Comparison of ENCODE assay signal across 28 cellular contexts in genomic region chr16:23214796-23215195, GRCh38. TPM values are rescaled to one million over a fixed set of nuclear protein-coding genes. Genes with fewer than 3 reads are reported as not detected.
"Had no signal": no experiment of that assay in that cellular context is flagged by ENCODE, and none has a peak within 500 bp of the region (broad histone marks: within the 10 kb centered on the region; RNA-seq: fewer than 3 reads in every experiment).

No MANE protein-coding gene starts in this region.

- H3K4me1 Mint-ChIP-seq: endodermal cell; mesothelial cell of epicardium; naive thymus-derived CD8-positive, alpha-beta T cell had no signal

- H3K4me3 ChIP-seq: colonic mucosa, esophagus squamous epithelium, gastrocnemius medialis, heart left ventricle, hepatocyte, left lung, lower lobe of right lung, mucosa of descending colon had no signal

- H3K36me3 Mint-ChIP-seq: mesothelial cell of epicardium; naive B cell; naive thymus-derived CD8-positive, alpha-beta T cell had no signal

- H3K27me3 ChIP-seq: colonic mucosa, esophagus squamous epithelium, gastrocnemius medialis, left lung had no signal

- H3K36me3 ChIP-seq: colonic mucosa, gastrocnemius medialis, heart left ventricle had no signal

- H3K4me3 Mint-ChIP-seq: dendritic cell treated with granulocyte-macrophage colony-stimulating factor and Interleukin-4, amounts not matched to agents 40 ng/mL and 50 ng/mL, for 4 days; effector memory CD8-positive, alpha-beta T cell; endodermal cell; mesothelial cell of epicardium; naive B cell; naive thymus-derived CD8-positive, alpha-beta T cell had no signal

- H3K27ac ChIP-seq: colonic mucosa, epithelial cell of prostate, esophagus squamous epithelium, gastrocnemius medialis, heart left ventricle, hepatocyte, left lung, lower lobe of right lung had no signal

- H3K4me2 ChIP-seq: hepatocyte had no signal

- H3K4me1 ChIP-seq: colonic mucosa, esophagus squamous epithelium, gastrocnemius medialis, heart left ventricle, left lung, lower lobe of right lung had no signal

- H3K27ac Mint-ChIP-seq: dendritic cell treated with granulocyte-macrophage colony-stimulating factor and Interleukin-4, amounts not matched to agents 40 ng/mL and 50 ng/mL, for 4 days; effector memory CD8-positive, alpha-beta T cell; endodermal cell; mesothelial cell of epicardium; naive thymus-derived CD8-positive, alpha-beta T cell had no signal

- H3K79me2 ChIP-seq: hepatocyte had no signal

- H2AFZ ChIP-seq: hepatocyte had no signal

- DNase-seq: colonic mucosa; cortex of kidney; effector CD8-positive, alpha-beta T cell; effector memory CD8-positive, alpha-beta T cell; endodermal cell; erythroblast; esophagus squamous epithelium; foreskin fibroblast; foreskin melanocyte; gastrocnemius medialis; heart left ventricle; hypothalamus; left cardiac atrium; left lung; left ventricle myocardium superior; lower lobe of right lung; mesenchymal stem cell; mucosa of descending colon; naive B cell; naive thymus-derived CD8-positive, alpha-beta T cell had no signal

- ATAC-seq: effector memory CD8-positive, alpha-beta T cell; esophagus mucosa; gastrocnemius medialis; heart left ventricle; left cardiac atrium; left lung; left ventricle myocardium superior; lower lobe of right lung; mucosa of descending colon; naive thymus-derived CD8-positive, alpha-beta T cell had no signal

- H3K9me3 ChIP-seq: colonic mucosa, esophagus squamous epithelium, gastrocnemius medialis, heart left ventricle, left lung, lower lobe of right lung, mucosa of descending colon had no signal

- H3K9me3 Mint-ChIP-seq: dendritic cell treated with granulocyte-macrophage colony-stimulating factor and Interleukin-4, amounts not matched to agents 40 ng/mL and 50 ng/mL, for 4 days; effector memory CD8-positive, alpha-beta T cell; endodermal cell; mesothelial cell of epicardium; naive thymus-derived CD8-positive, alpha-beta T cell had no signal

RNA-seq across cellular contexts. Expression of gene SCNN1G, which starts 32.3 kb away (rescaled TPM):
- total RNA-seq: kidney epithelial cell; mesenteric fat pad; mesothelial cell of epicardium; myocyte; naive thymus-derived CD8-positive, alpha-beta T cell had no signal
- polyA plus RNA-seq: naive thymus-derived CD8-positive, alpha-beta T cell had no signal
